Comparison of ENCODE assay signal across 1 cellular context in genomic region chr10:35821339-35821911, GRCh38.
TF ChIP-seq lines count a peak whose summit lies in the region.

No MANE protein-coding gene starts in this region.

TF ChIP-seq in HEK293, 187 proteins besides CTCF, POLR2A, EP300 and RAD21 (continued from another document):
- TF ChIP-seq, protein P1, sequence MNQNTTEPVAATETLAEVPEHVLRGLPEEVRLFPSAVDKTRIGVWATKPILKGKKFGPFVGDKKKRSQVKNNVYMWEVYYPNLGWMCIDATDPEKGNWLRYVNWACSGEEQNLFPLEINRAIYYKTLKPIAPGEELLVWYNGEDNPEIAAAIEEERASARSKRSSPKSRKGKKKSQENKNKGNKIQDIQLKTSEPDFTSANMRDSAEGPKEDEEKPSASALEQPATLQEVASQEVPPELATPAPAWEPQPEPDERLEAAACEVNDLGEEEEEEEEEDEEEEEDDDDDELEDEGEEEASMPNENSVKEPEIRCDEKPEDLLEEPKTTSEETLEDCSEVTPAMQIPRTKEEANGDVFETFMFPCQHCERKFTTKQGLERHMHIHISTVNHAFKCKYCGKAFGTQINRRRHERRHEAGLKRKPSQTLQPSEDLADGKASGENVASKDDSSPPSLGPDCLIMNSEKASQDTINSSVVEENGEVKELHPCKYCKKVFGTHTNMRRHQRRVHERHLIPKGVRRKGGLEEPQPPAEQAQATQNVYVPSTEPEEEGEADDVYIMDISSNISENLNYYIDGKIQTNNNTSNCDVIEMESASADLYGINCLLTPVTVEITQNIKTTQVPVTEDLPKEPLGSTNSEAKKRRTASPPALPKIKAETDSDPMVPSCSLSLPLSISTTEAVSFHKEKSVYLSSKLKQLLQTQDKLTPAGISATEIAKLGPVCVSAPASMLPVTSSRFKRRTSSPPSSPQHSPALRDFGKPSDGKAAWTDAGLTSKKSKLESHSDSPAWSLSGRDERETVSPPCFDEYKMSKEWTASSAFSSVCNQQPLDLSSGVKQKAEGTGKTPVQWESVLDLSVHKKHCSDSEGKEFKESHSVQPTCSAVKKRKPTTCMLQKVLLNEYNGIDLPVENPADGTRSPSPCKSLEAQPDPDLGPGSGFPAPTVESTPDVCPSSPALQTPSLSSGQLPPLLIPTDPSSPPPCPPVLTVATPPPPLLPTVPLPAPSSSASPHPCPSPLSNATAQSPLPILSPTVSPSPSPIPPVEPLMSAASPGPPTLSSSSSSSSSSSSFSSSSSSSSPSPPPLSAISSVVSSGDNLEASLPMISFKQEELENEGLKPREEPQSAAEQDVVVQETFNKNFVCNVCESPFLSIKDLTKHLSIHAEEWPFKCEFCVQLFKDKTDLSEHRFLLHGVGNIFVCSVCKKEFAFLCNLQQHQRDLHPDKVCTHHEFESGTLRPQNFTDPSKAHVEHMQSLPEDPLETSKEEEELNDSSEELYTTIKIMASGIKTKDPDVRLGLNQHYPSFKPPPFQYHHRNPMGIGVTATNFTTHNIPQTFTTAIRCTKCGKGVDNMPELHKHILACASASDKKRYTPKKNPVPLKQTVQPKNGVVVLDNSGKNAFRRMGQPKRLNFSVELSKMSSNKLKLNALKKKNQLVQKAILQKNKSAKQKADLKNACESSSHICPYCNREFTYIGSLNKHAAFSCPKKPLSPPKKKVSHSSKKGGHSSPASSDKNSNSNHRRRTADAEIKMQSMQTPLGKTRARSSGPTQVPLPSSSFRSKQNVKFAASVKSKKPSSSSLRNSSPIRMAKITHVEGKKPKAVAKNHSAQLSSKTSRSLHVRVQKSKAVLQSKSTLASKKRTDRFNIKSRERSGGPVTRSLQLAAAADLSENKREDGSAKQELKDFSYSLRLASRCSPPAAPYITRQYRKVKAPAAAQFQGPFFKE (tag by site-specific recombination; IDR thresholded peaks at IDR 0.05; ENCODE audit: borderline replicate concordance), result no peak
- TF ChIP-seq ZNF518A (tag by site-specific recombination; conservative IDR thresholded peaks at IDR 0.05; ENCODE audit: low read depth) (peak; percentile 26; the same call in 1 of the 2 replicates), ZNF416 (tag by site-specific recombination; IDR thresholded peaks at IDR 0.05) (no peak), ZNF404 (tag by site-specific recombination; IDR thresholded peaks at IDR 0.05) (no peak)
TF ChIP-seq in HEK293: peak in this region for 44.
